11 cellular contexts compared by ENCODE assay signal in genomic region chr17:29663155-29663554, GRCh38. TPM values are rescaled to one million over a fixed set of nuclear protein-coding genes. Genes with fewer than 3 reads are reported as not detected.
DNase-seq lines count a peak whose midpoint lies in the region; ATAC-seq and TF ChIP-seq lines count a peak whose summit lies in the region.
"Had no signal": no experiment of that assay in that cellular context is flagged by ENCODE, and none has a peak within 500 bp of the region (broad histone marks: within the 10 kb centered on the region; RNA-seq: fewer than 3 reads in every experiment).

No MANE protein-coding gene starts in this region.

- intact Hi-C loops in heart left ventricle (cut with DNase I) (no loop called here), adrenal gland (cut with DNase I) (no loop called here)

- TF ChIP-seq CTCF in heart left ventricle (IDR thresholded peaks at IDR 0.05) (no peak), parathyroid adenoma (IDR thresholded peaks at IDR 0.05) (no peak), adrenal gland (IDR thresholded peaks at IDR 0.05) (no peak), brain microvascular endothelial cell (IDR thresholded peaks at IDR 0.05; ENCODE audit: low read depth, low read length, missing control alignments) (no peak)

- peak overlapping the region; percentile 53 for H3K4me2 ChIP-seq in parathyroid adenoma (ENCODE audit: low read length)

- peak; percentile 74 for DNase-seq in DMS53 treated with DMSO at 0.1 percent for 48 hours (lab: John Stamatoyannopoulos, UW; ENCODE audit: unreplicated experiment)
- DNase-seq in NCI-H2196 treated with DMSO at 0.1 percent for 48 hours (lab: John Stamatoyannopoulos, UW; ENCODE audit: unreplicated experiment) = peak; percentile 24
- peak in 1 of 5 donors; percentile 41 for DNase-seq in heart left ventricle
- DNase-seq in adrenal gland = no peak
- DNase-seq in brain microvascular endothelial cell = no peak
- DNase-seq in activated gamma-delta T cell (lab: John Stamatoyannopoulos, UW) = no peak
- DNase-seq: activated naive CD8-positive, alpha-beta T cell treated with anti-CD3 and anti-CD28 coated beads, Interleukin-2, amount 10 ng/mL, durations not matched to agents 7 days and 5 days; Kasumi-1; tibial artery had no signal

- H3K4me3 ChIP-seq in heart left ventricle (no peak overlapping the region), parathyroid adenoma (ENCODE audit: low read depth, low read length) (no peak overlapping the region), adrenal gland (no peak overlapping the region), brain microvascular endothelial cell (ENCODE audit: low read depth, low read length) (no peak overlapping the region)
- H3K4me3 ChIP-seq: tibial artery had no signal

- TF ChIP-seq POLR2A in heart left ventricle (IDR thresholded peaks at IDR 0.05) = no peak
- TF ChIP-seq POLR2A in adrenal gland (IDR thresholded peaks at IDR 0.05) = no peak

- H2AFZ ChIP-seq in parathyroid adenoma = no peak overlapping the region

- 10 to 30% (median 17%) methylated on average over 1 of the region's 1 CpG for WGBS in heart left ventricle, 4 donors
- 50 to 80% (median 64%) methylated on average over 1 of the region's 1 CpG for WGBS in adrenal gland, 4 donors

- H3K79me2 ChIP-seq in parathyroid adenoma = no peaks in the 10 kb centered on the region

- in situ Hi-C loops in brain microvascular endothelial cell (cut with HindIII; ENCODE audit: low pct_ligation_motif_present, low sequenced_read_pairs) = no loop called here

- H3K36me3 ChIP-seq in heart left ventricle (peaks cover 0 to 94% (median 55%) of the 10 kb centered on the region in 9 donors), parathyroid adenoma (ENCODE audit: control insufficient read depth, insufficient read depth, low read length) (no peaks in the 10 kb centered on the region), adrenal gland (replicated peaks in 1 of 2) (peaks cover 0 to 16% of the 10 kb centered on the region in 2 donors), brain microvascular endothelial cell (replicated peaks) (peaks cover 3% of the 10 kb centered on the region)

- H3K27me3 ChIP-seq in heart left ventricle (no peaks in the 10 kb centered on the region), parathyroid adenoma (ENCODE audit: control insufficient read depth, insufficient read depth, low read length) (no peaks in the 10 kb centered on the region), adrenal gland (no peaks in the 10 kb centered on the region), brain microvascular endothelial cell (replicated peaks) (no peaks in the 10 kb centered on the region)
- H3K27me3 ChIP-seq: tibial artery had no signal

- H3K9me3 ChIP-seq in heart left ventricle (no peaks in the 10 kb centered on the region), parathyroid adenoma (ENCODE audit: control insufficient read depth, low read length) (no peaks in the 10 kb centered on the region), adrenal gland (replicated peaks in 1 of 3) (no peaks in the 10 kb centered on the region)
- H3K9me3 ChIP-seq: tibial artery had no signal

- H3K27ac ChIP-seq in heart left ventricle (peak overlapping the region in 9 of 12 donors; percentile 15 to 62 (median 44)), parathyroid adenoma (no peak overlapping the region), adrenal gland (no peak overlapping the region), brain microvascular endothelial cell (no peak overlapping the region)
- H3K27ac ChIP-seq: tibial artery had no signal

- H3K9ac ChIP-seq in parathyroid adenoma = no peak overlapping the region

- ATAC-seq in heart left ventricle (peak in 2 of 4 donors; percentile 23 to 41), HG03139 (IDR thresholded peaks at IDR 0.05; ENCODE audit: unreplicated experiment) (no peak)

- H3K4me1 ChIP-seq in heart left ventricle = peaks cover 0 to 53% (median 24%) of the 10 kb centered on the region in 12 donors
- H3K4me1 ChIP-seq in parathyroid adenoma = peaks cover 13% of the 10 kb centered on the region
- H3K4me1 ChIP-seq in adrenal gland (replicated peaks in 1 of 2) = peaks cover 0 to 17% of the 10 kb centered on the region in 2 donors

RNA-seq across cellular contexts. Expression of gene CORO6, which starts 40.4 kb away (rescaled TPM):
- 100 to 1,000 TPM in 3 of 9 donors, 10 to 100 TPM in 6; 72.1 to 115 (median 95.5) TPM for total RNA-seq in heart left ventricle
- 10 to 100 TPM; 50.7 to 96.2 TPM for polyA plus RNA-seq in heart left ventricle
- total RNA-seq in adrenal gland = 10 to 100 TPM in 1 of 8 donors, 1 to 10 TPM in 7; 1.1 to 14.8 (median 5.6) TPM
- 10 to 100 TPM in 2 of 3 donors, under 1 TPM in 1; 0.44 to 34.0 (median 25.5) TPM for polyA plus RNA-seq in adrenal gland

Comparison
In these comparisons a context has a peak if more than half of its experiments do, and no peak if none do; other contexts are left out.
1. DNase-seq: peak in DMS53 treated with DMSO at 0.1 percent for 48 hours (single experiment) and NCI-H2196 treated with DMSO at 0.1 percent for 48 hours (single experiment); none in adrenal gland (0 of 7), brain microvascular endothelial cell (single experiment) and activated gamma-delta T cell (single experiment).
2. H3K27ac ChIP-seq: peak in heart left ventricle (9 of 12); none in parathyroid adenoma (single experiment), adrenal gland (0 of 5) and brain microvascular endothelial cell (single experiment).
3. RNA of gene CORO6, which starts 40.4 kb away (total RNA-seq): 72.1 to 115 TPM in heart left ventricle; 1.1 to 14.8 TPM in adrenal gland; every median in the first group is over 4 times any median in the second.